Comparison of ENCODE assay signal across 24 cellular contexts in the genomic region with DNA sequence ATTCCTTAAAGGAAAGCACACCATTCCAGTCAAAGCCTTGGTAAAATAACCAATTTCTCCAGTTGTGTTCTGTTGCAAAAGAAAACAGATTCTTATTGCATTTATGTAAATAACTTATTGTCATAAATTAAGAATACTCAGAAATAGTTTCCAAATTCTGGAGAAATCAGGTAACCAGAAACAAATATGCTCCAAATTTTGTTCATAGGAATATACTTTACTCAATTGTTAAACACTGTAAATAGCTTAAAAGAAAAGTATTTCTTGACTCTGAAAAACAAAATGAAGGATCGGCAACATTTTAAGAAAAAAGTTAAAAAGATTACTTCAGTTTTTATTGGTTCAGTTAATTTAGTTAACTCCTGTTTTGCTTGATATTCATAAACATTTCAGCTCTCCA.
DNase-seq lines count a peak whose midpoint lies in the region; FAIRE-seq lines count a peak whose summit lies in the region.
"Had no signal": no experiment of that assay in that cellular context is flagged by ENCODE, and none has a peak within 500 bp of the region (broad histone marks: within the 10 kb centered on the region; RNA-seq: fewer than 3 reads in every experiment).

No MANE protein-coding gene starts in this region.

- H3K36me3 ChIP-seq in mesendoderm (ENCODE audit: control insufficient read depth, insufficient read depth, low read length): no peaks in the 10 kb centered on the region
- no peaks in the 10 kb centered on the region for H3K36me3 ChIP-seq in effector memory CD4-positive, alpha-beta T cell (ENCODE audit: control insufficient read depth, insufficient read depth, low read length)
- H3K36me3 ChIP-seq: BE2C; BLaER1 treated with 17β-estradiol and CSF1 and Interleukin-3, amounts not matched to agents 10 nM and 100 nM; HAP-1 had no signal

- no peak overlapping the region for H2BK120ac ChIP-seq in mesendoderm (ENCODE audit: low read depth, low read length)

- FAIRE-seq in G401.6 (lab: Jason Lieb, UNC) (peak; percentile 82), colon (lab: Jason Lieb, UNC) (peak; percentile 81)
- FAIRE-seq: A204.1, D721Med, GM12891, GM18507, H54 had no signal

- no peaks in the 10 kb centered on the region for H3K27me3 ChIP-seq in mesendoderm (ENCODE audit: insufficient read depth, low read length, poor library complexity)
- no peaks in the 10 kb centered on the region for H3K27me3 ChIP-seq in effector memory CD4-positive, alpha-beta T cell (replicated peaks; ENCODE audit: control insufficient read depth, insufficient read depth, low read length, poor library complexity, severe bottlenecking)
- H3K27me3 ChIP-seq: BE2C; BLaER1 treated with 17β-estradiol and CSF1 and Interleukin-3, amounts not matched to agents 10 nM and 100 nM had no signal

- no peak overlapping the region for H3K4me2 ChIP-seq in mesendoderm (ENCODE audit: low read length)
- H3K4me2 ChIP-seq: BLaER1 treated with 17β-estradiol and CSF1 and Interleukin-3, amounts not matched to agents 10 nM and 100 nM had no signal

- H2AK5ac ChIP-seq in mesendoderm (ENCODE audit: low read length): no peak overlapping the region

- no peak overlapping the region for H3K56ac ChIP-seq in mesendoderm (ENCODE audit: low read length)

- H4K5ac ChIP-seq in mesendoderm (ENCODE audit: low read length): no peak overlapping the region

- H3K27ac ChIP-seq in mesendoderm (ENCODE audit: low read depth, low read length): no peak overlapping the region
- H3K27ac ChIP-seq in effector memory CD4-positive, alpha-beta T cell (ENCODE audit: insufficient read depth, low read length, poor library complexity, severe bottlenecking): no peak overlapping the region
- H3K27ac ChIP-seq: 22Rv1; BLaER1 treated with 17β-estradiol and CSF1 and Interleukin-3, amounts not matched to agents 10 nM and 100 nM had no signal

- no peak overlapping the region for H4K8ac ChIP-seq in mesendoderm (ENCODE audit: low read depth, low read length)

- H3K4me1 ChIP-seq in mesendoderm (ENCODE audit: control insufficient read depth, low read depth, low read length): no peaks in the 10 kb centered on the region
- H3K4me1 ChIP-seq in effector memory CD4-positive, alpha-beta T cell (ENCODE audit: control insufficient read depth, insufficient read depth, low read length, poor library complexity, severe bottlenecking): no peaks in the 10 kb centered on the region
- H3K4me1 ChIP-seq: BE2C had no signal

- H3K4me3 ChIP-seq in mesendoderm (ENCODE audit: low read length): no peak overlapping the region
- no peak overlapping the region for H3K4me3 ChIP-seq in effector memory CD4-positive, alpha-beta T cell (ENCODE audit: insufficient read depth, low read depth, low read length, poor library complexity, severe bottlenecking)
- H3K4me3 ChIP-seq: BLaER1 treated with 17β-estradiol and CSF1 and Interleukin-3, amounts not matched to agents 10 nM and 100 nM; HAP-1 had no signal

- no peak overlapping the region for H3K9ac ChIP-seq in mesendoderm (ENCODE audit: low read length)
- H3K9ac ChIP-seq: BLaER1 treated with 17β-estradiol and CSF1 and Interleukin-3, amounts not matched to agents 10 nM and 100 nM had no signal

- H3K79me2 ChIP-seq in mesendoderm (ENCODE audit: control insufficient read depth, insufficient read depth, low read length): no peaks in the 10 kb centered on the region

- no peaks in the 10 kb centered on the region for H3K79me1 ChIP-seq in mesendoderm (ENCODE audit: low read length)

- H3K4ac ChIP-seq in mesendoderm (ENCODE audit: low read depth, low read length): no peak overlapping the region

- DNase-seq in OCI-M1 (lab: John Stamatoyannopoulos, UW): peak; percentile 10
- DNase-seq in mesendoderm: peak; percentile 13
- DNase-seq in KG1 (lab: John Stamatoyannopoulos, UW): no peak
- DNase-seq in effector memory CD4-positive, alpha-beta T cell: no peak
- no peak for DNase-seq in NCI-H1048 (lab: John Stamatoyannopoulos, UW)
- DNase-seq: AML-193; BE2C; CD4-positive, alpha-beta T cell; CD8-positive, alpha-beta memory T cell; DMS 273 treated with DMSO at 0.1 percent for 48 hours; DMS79; EL; GF-D8; GOT3 had no signal

- H2BK15ac ChIP-seq in mesendoderm (replicated peaks; ENCODE audit: low read depth): no peak overlapping the region

- no peak overlapping the region for H3K23ac ChIP-seq in mesendoderm (ENCODE audit: low read length)

- H2BK5ac ChIP-seq in mesendoderm (ENCODE audit: low read length): no peak overlapping the region

- no peaks in the 10 kb centered on the region for H3K9me3 ChIP-seq in effector memory CD4-positive, alpha-beta T cell (ENCODE audit: control insufficient read depth, low read length)
- H3K9me3 ChIP-seq: BE2C, HAP-1 had no signal

- H3K18ac ChIP-seq in mesendoderm (ENCODE audit: low read length): no peak overlapping the region

- no CpG with 5 or more reads among the region's 1 CpG for WGBS in mesendoderm (ENCODE audit: extremely low coverage, insufficient coverage, low lambda C conversion rate)

Comparison
In these comparisons a context has a peak if more than half of its experiments do, and no peak if none do; other contexts are left out.
1. DNase-seq: peak in OCI-M1 (single experiment) and mesendoderm (single experiment); none in KG1 (single experiment), effector memory CD4-positive, alpha-beta T cell (0 of 3) and NCI-H1048 (single experiment).